In the genomic region with DNA sequence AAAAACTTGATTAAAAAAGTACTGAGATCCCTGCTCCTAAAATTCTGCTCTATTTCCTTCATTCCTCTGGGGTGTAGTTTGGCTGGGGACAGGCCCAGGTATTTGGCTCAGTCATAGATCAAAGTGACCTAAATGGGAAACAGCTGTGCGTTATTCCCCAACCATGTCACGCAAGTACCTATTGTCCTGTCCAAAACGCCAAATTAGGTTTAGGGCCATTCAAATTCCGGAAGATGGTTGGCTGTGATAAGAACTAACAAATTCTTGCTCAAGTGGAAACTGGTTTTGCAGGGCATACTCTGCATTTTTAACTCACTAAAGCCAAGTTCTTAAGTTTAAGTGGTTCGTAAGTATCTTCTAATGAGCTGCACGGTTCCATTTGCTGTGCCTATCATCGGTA, we compare ENCODE assay signal across 14 cellular contexts.
A peak's percentile ranks its signal among the peaks of the same experiment; 100 is the strongest.
DNase-seq lines count a peak whose midpoint lies in the region; ATAC-seq and TF ChIP-seq lines count a peak whose summit lies in the region.
"Had no signal": no experiment of that assay in that cellular context is flagged by ENCODE, and none has a peak within 500 bp of the region (broad histone marks: within the 10 kb centered on the region; RNA-seq: fewer than 3 reads in every experiment).

No MANE protein-coding gene starts in this region.

- H3K36me3 Mint-ChIP-seq in activated T-helper 1 cell treated with anti-CD3 and anti-CD28 coated beads, Interleukin-12 subunit alpha, Interleukin-12 subunit beta, Interleukin-2, Interleukin-4 antibody, amounts not matched to agents 30 ng/mL and 10 ng/mL and 1 ng/mL, durations not matched to agents 14 hours and 24 hours and 36 hours (ENCODE audit: low read depth) = peaks cover 7% of the 10 kb centered on the region
- H3K36me3 Mint-ChIP-seq: brain; CD4-positive, alpha-beta memory T cell had no signal

- H3K9me3 ChIP-seq in OCI-LY3 (ENCODE audit: insufficient read depth, low read length) = peaks cover 10% of the 10 kb centered on the region; the same call in 1 of the 2 replicates

- H4K20me1 ChIP-seq in OCI-LY3 (ENCODE audit: insufficient read depth, low read length) = no peaks in the 10 kb centered on the region

- H3K27ac Mint-ChIP-seq in activated T-helper 1 cell treated with anti-CD3 and anti-CD28 coated beads, Interleukin-12 subunit alpha, Interleukin-12 subunit beta, Interleukin-2, Interleukin-4 antibody, amounts not matched to agents 30 ng/mL and 10 ng/mL and 1 ng/mL, durations not matched to agents 14 hours and 24 hours and 36 hours = no peak overlapping the region
- H3K27ac Mint-ChIP-seq: activated CD4-positive, alpha-beta memory T cell treated with anti-CD3 and anti-CD28 coated beads, Interleukin-2, amount 10 ng/mL, durations not matched to agents 7 days and 5 days; brain; CD4-positive, alpha-beta memory T cell had no signal

- no peak for TF ChIP-seq POLR2A in GM18505 (IDR thresholded peaks at IDR 0.05; ENCODE audit: borderline replicate concordance, extremely low read depth, insufficient read depth, insufficient read length)

- peak overlapping the region; percentile 98; the same call in 1 of the 2 replicates for H3K27ac ChIP-seq in OCI-LY3 (ENCODE audit: low read length)
- H3K27ac ChIP-seq in epithelial cell of prostate = no peak overlapping the region

- ATAC-seq in GM18505 (IDR thresholded peaks at IDR 0.05; ENCODE audit: unreplicated experiment) (no peak), GM19452 (IDR thresholded peaks at IDR 0.05; ENCODE audit: unreplicated experiment) (no peak)

- H3K4me1 ChIP-seq in OCI-LY3 (ENCODE audit: low read length) = peaks cover 76% of the 10 kb centered on the region

- peaks cover 21% of the 10 kb centered on the region for H3K9me3 Mint-ChIP-seq in activated T-helper 1 cell treated with anti-CD3 and anti-CD28 coated beads, Interleukin-12 subunit alpha, Interleukin-12 subunit beta, Interleukin-2, Interleukin-4 antibody, amounts not matched to agents 30 ng/mL and 10 ng/mL and 1 ng/mL, durations not matched to agents 14 hours and 24 hours and 36 hours

- H3K36me3 ChIP-seq in OCI-LY3 (replicated peaks; ENCODE audit: low read depth, low read length) = peaks cover 12% of the 10 kb centered on the region

- H3K4me3 Mint-ChIP-seq in activated T-helper 1 cell treated with anti-CD3 and anti-CD28 coated beads, Interleukin-12 subunit alpha, Interleukin-12 subunit beta, Interleukin-2, Interleukin-4 antibody, amounts not matched to agents 30 ng/mL and 10 ng/mL and 1 ng/mL, durations not matched to agents 14 hours and 24 hours and 36 hours = no peak overlapping the region
- H3K4me3 Mint-ChIP-seq: activated CD4-positive, alpha-beta memory T cell treated with anti-CD3 and anti-CD28 coated beads, Interleukin-2, amount 10 ng/mL, durations not matched to agents 7 days and 5 days; brain; CD4-positive, alpha-beta memory T cell had no signal

- H3K79me2 ChIP-seq in OCI-LY3 (ENCODE audit: low read length) = 0 out of 2 replicates have a peak, but pooled peaks cover 4% of the 10 kb centered on the region

- no peak overlapping the region for H3K4me3 ChIP-seq in OCI-LY3 (ENCODE audit: low read length)

- no peaks in the 10 kb centered on the region for H3K27me3 Mint-ChIP-seq in activated T-helper 1 cell treated with anti-CD3 and anti-CD28 coated beads, Interleukin-12 subunit alpha, Interleukin-12 subunit beta, Interleukin-2, Interleukin-4 antibody, amounts not matched to agents 30 ng/mL and 10 ng/mL and 1 ng/mL, durations not matched to agents 14 hours and 24 hours and 36 hours (ENCODE audit: insufficient read depth)
- H3K27me3 Mint-ChIP-seq: brain had no signal

- H2AFZ ChIP-seq in OCI-LY3 (ENCODE audit: low read depth, low read length) = no peak overlapping the region

- H3K27me3 ChIP-seq in OCI-LY3 (ENCODE audit: low read depth, low read length) = no peaks in the 10 kb centered on the region

- H3K4me1 Mint-ChIP-seq in activated T-helper 1 cell treated with anti-CD3 and anti-CD28 coated beads, Interleukin-12 subunit alpha, Interleukin-12 subunit beta, Interleukin-2, Interleukin-4 antibody, amounts not matched to agents 30 ng/mL and 10 ng/mL and 1 ng/mL, durations not matched to agents 14 hours and 24 hours and 36 hours (ENCODE audit: low read depth) = peaks cover 30% of the 10 kb centered on the region

- intact Hi-C loops in activated T-helper 1 cell treated with anti-CD3 and anti-CD28 coated beads, Interleukin-12 subunit alpha, Interleukin-12 subunit beta, Interleukin-2, Interleukin-4 antibody, amounts not matched to agents 30 ng/mL and 10 ng/mL and 1 ng/mL, durations not matched to agents 14 hours and 24 hours and 36 hours (cut with micrococcal nuclease) = no loop called here

- H3K9ac ChIP-seq in OCI-LY3 (ENCODE audit: low read length) = no peak overlapping the region

- peak; percentile 40 for DNase-seq in AG08396 (ENCODE audit: low spot score)
- DNase-seq in epithelial cell of prostate (ENCODE audit: low read depth, low spot score) = peak; percentile 44
- DNase-seq in lung microvascular endothelial cell (ENCODE audit: low read depth in 2 of 2) = peak; percentile 97 to 98
- no peak for DNase-seq in nucleus accumbens (lab: John Stamatoyannopoulos, UW)
- DNase-seq in activated T-helper 1 cell treated with anti-CD3 and anti-CD28 coated beads, Interleukin-12 subunit alpha, Interleukin-12 subunit beta, Interleukin-2, Interleukin-4 antibody, amounts not matched to agents 30 ng/mL and 10 ng/mL and 1 ng/mL, durations not matched to agents 14 hours and 24 hours and 36 hours (ENCODE audit: low spot score) = no peak
- DNase-seq: activated CD4-positive, alpha-beta memory T cell treated with anti-CD3 and anti-CD28 coated beads, Interleukin-2, amount 10 ng/mL, durations not matched to agents 7 days and 5 days; activated effector memory CD4-positive, alpha-beta T cell treated with anti-CD3 and anti-CD28 coated beads, Interleukin-2, amount 50 U/mL, for 16 hours; CD4-positive, alpha-beta memory T cell; foreskin fibroblast; NCI-H146 had no signal

- no peak overlapping the region for H3K4me2 ChIP-seq in OCI-LY3 (ENCODE audit: low read length)

- TF ChIP-seq CTCF in OCI-LY3 (IDR thresholded peaks at IDR 0.05; ENCODE audit: low read depth, low read length) = no peak

Comparison
In these comparisons a context has a peak if more than half of its experiments do, and no peak if none do; other contexts are left out.
1. DNase-seq: peak in AG08396 (single experiment), epithelial cell of prostate (single experiment) and lung microvascular endothelial cell (2 of 2); none in nucleus accumbens (0 of 56) and activated T-helper 1 cell treated with anti-CD3 and anti-CD28 coated beads, Interleukin-12 subunit alpha, Interleukin-12 subunit beta, Interleukin-2, Interleukin-4 antibody, amounts not matched to agents 30 ng/mL and 10 ng/mL and 1 ng/mL, durations not matched to agents 14 hours and 24 hours and 36 hours (single experiment).